ENCODE assay signal across 8 cellular contexts in the genomic region with DNA sequence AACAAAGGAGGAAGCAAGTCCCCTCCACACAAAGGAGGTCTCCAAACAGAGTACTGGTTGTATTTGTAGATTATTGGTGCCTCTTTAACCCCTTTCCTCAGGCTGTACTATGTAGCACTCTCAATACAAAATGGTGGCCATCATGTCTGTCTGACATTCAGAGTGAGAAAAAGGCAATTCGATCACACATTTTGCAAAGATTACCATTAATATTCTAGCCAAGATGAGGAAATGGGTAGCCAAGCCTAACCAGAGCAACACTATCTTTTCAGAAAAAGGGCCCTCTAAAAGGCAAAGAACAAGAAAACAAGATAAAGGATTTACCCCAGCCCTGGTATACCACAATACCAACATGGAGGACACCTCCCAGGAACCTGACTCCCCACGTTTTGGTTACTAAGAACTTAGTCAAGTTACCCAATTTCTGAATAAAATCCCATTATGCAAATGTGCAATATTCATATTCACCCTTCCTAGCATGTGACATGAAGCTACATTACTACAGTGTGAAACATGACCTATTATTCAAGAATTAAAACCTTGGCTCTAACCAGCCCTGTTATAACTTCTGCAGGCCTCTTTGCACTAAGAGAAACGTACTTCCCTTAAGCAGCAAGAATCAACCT. TPM values are rescaled to one million over a fixed set of nuclear protein-coding genes. Genes with fewer than 3 reads are reported as not detected.
DNase-seq lines count a peak whose midpoint lies in the region; ATAC-seq and TF ChIP-seq lines count a peak whose summit lies in the region.

No MANE protein-coding gene starts in this region.

- H3K27ac ChIP-seq in mesenchymal stem cell (ENCODE audit: low read length, poor library complexity, severe bottlenecking), result peak overlapping the region; percentile 22
- H3K27ac ChIP-seq in urinary bladder (ENCODE audit: low read depth), result peak overlapping the region; percentile 34

- no peak overlapping the region for H3K4ac ChIP-seq in mesenchymal stem cell (ENCODE audit: low read depth in 1 of 2, low read length in 2 of 2)

- H3K4me3 Mint-ChIP-seq in brain, result peak overlapping the region; percentile 85 to 96 (median 95)

- no peak overlapping the region for H2BK12ac ChIP-seq in mesenchymal stem cell (ENCODE audit: low read length in 2 of 2)

- DNase-seq in DMS79 (lab: John Stamatoyannopoulos, UW), result peak; percentile 20
- peak; percentile 58 for DNase-seq in NB4 (ENCODE audit: low read depth)
- DNase-seq in mesenchymal stem cell, result peak; percentile 40
- no peak for DNase-seq in GM19238 (ENCODE audit: insufficient read length, low spot score)

- H3K9me3 Mint-ChIP-seq in brain, result peaks cover 0 to 4% (median 0%) of the 10 kb centered on the region in 5 experiments

- peak overlapping the region; percentile 83 for H3K4me3 ChIP-seq in NB4 (ENCODE audit: low read depth, low read length)
- peak overlapping the region in 1 of 2 experiments; percentile 92 for H3K4me3 ChIP-seq in mesenchymal stem cell (ENCODE audit: insufficient read depth in 1 of 2, low read depth in 1 of 2, low read length in 2 of 2)
- H3K4me3 ChIP-seq in urinary bladder (ENCODE audit: low read depth, low read length), result peak overlapping the region; percentile 96

- H3K4me2 ChIP-seq in mesenchymal stem cell (ENCODE audit: low read length, poor library complexity, severe bottlenecking), result peak overlapping the region; percentile 46

- TF ChIP-seq POLR2A in NB4 (IDR thresholded peaks at IDR 0.05; ENCODE audit: extremely low read depth, insufficient read length), result no peak

- peak overlapping the region; percentile 95 to 100 (median 98) for H3K27ac Mint-ChIP-seq in brain

- H2BK5ac ChIP-seq in mesenchymal stem cell (ENCODE audit: low read depth, low read length, poor library complexity, severe bottlenecking), result no peak overlapping the region

- TF ChIP-seq CTCF in NB4 (IDR thresholded peaks at IDR 0.05; ENCODE audit: low read depth, low read length), result no peak
- TF ChIP-seq CTCF in brain (conservative IDR thresholded peaks at IDR 0.05), result no peak

- no peak overlapping the region for H2BK120ac ChIP-seq in mesenchymal stem cell (ENCODE audit: low read depth, low read length)

- peaks cover 19% of the 10 kb centered on the region for H3K36me3 Mint-ChIP-seq in brain

- peaks cover 69% of the 10 kb centered on the region for H3K4me1 Mint-ChIP-seq in brain

- no peak overlapping the region for H4K91ac ChIP-seq in mesenchymal stem cell (ENCODE audit: low read length)

- ATAC-seq in GM18519 (IDR thresholded peaks at IDR 0.05; ENCODE audit: low FRiP score, unreplicated experiment) (no peak), GM18873 (IDR thresholded peaks at IDR 0.05; ENCODE audit: low FRiP score, unreplicated experiment) (no peak)

- no peak overlapping the region for H3K23ac ChIP-seq in mesenchymal stem cell (ENCODE audit: low read length in 2 of 2)

- no peak overlapping the region for H2AK5ac ChIP-seq in mesenchymal stem cell (ENCODE audit: low read length, severe bottlenecking)

- H3K4me1 ChIP-seq in mesenchymal stem cell (ENCODE audit: control insufficient read depth, insufficient read depth, low read depth, low read length) (peaks cover 9% of the 10 kb centered on the region), urinary bladder (ENCODE audit: insufficient read depth) (no peaks in the 10 kb centered on the region)

- H3K27me3 ChIP-seq in mesenchymal stem cell (ENCODE audit: control insufficient read depth in 1 of 2, insufficient read depth in 1 of 2, low read length in 2 of 2), result no peaks in the 10 kb centered on the region

- H2AFZ ChIP-seq in mesenchymal stem cell (ENCODE audit: low read depth, low read length), result no peak overlapping the region

- peak overlapping the region; percentile 95 for H3K9ac ChIP-seq in mesenchymal stem cell (ENCODE audit: low read length)

- no peak overlapping the region for H3K18ac ChIP-seq in mesenchymal stem cell (ENCODE audit: low read depth in 1 of 2, low read length in 2 of 2)

- WGBS in mesenchymal stem cell, result 23% methylated on average over 3 of the region's 3 CpGs
- 42% methylated on average over 3 of the region's 3 CpGs for WGBS in urinary bladder

- no peak overlapping the region for H4K8ac ChIP-seq in mesenchymal stem cell (ENCODE audit: low read length)

- no peaks in the 10 kb centered on the region for H3K9me3 ChIP-seq in mesenchymal stem cell (ENCODE audit: control insufficient read depth, low read length)

- H3K27me3 Mint-ChIP-seq in brain, result peaks cover 5% of the 10 kb centered on the region

- H3K14ac ChIP-seq in mesenchymal stem cell (ENCODE audit: low read length in 2 of 2), result no peak overlapping the region

- no peaks in the 10 kb centered on the region for H3K36me3 ChIP-seq in mesenchymal stem cell (ENCODE audit: control insufficient read depth in 1 of 2, insufficient read depth in 2 of 2, low read depth in 1 of 2, low read length in 2 of 2)
- H3K36me3 ChIP-seq in urinary bladder (ENCODE audit: insufficient read depth), result no peaks in the 10 kb centered on the region

- no peak overlapping the region for H2BK15ac ChIP-seq in mesenchymal stem cell (ENCODE audit: low read depth, poor library complexity, severe bottlenecking)

- no peaks in the 10 kb centered on the region for H3K79me1 ChIP-seq in mesenchymal stem cell (replicated peaks; ENCODE audit: low read length, poor library complexity, severe bottlenecking)

RNA-seq across cellular contexts. Expression of gene KDM5B, which starts 2.2 kb away (rescaled TPM):
- polyA plus RNA-seq in brain (ENCODE audit: insufficient read depth, low read depth, low replicate concordance) (61.5 TPM), urinary bladder (16.8 TPM)
- polyA plus RNA-seq in mesenchymal stem cell (2013, experiment 1 of 2), result 35.8 TPM
- polyA plus RNA-seq in mesenchymal stem cell (2013, experiment 2 of 2), result 33.6 TPM
- total RNA-seq in urinary bladder, result 189 TPM

RNA-seq across cellular contexts. Expression of gene PCAT6, which starts 4.8 kb away (rescaled TPM):
- polyA plus RNA-seq in brain (ENCODE audit: insufficient read depth, low read depth, low replicate concordance), result 14.5 TPM
- 9.8 TPM for polyA plus RNA-seq in mesenchymal stem cell (2013, experiment 1 of 2)
- polyA plus RNA-seq in mesenchymal stem cell (2013, experiment 2 of 2), result 9.7 TPM
- not detected for total RNA-seq in urinary bladder
- polyA plus RNA-seq in urinary bladder, result 2.5 TPM
